ENCODE assay signal across 27 cellular contexts in the genomic region with DNA sequence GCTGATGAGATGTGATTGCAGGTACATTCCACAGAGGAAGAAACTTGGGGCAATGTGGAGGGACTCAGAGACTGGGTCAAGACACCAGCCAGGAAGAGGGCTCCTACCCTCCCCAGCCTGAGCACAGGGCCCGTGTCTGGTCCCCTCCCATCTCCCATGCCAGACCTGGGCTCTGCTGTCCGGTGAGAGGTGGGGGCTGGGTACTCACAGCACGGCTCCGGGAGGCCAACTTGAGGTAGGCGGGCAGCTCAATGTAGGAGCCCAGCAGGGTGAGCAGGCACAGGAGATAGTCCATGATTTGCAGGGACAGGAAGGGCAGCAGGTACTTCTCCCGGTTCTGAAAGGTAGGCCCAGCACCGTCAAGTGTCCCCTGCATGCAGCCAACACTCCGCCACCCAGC. TPM values are rescaled to one million over a fixed set of nuclear protein-coding genes. Genes with fewer than 3 reads are reported as not detected.
A peak's percentile ranks its signal among the peaks of the same experiment; 100 is the strongest.
DNase-seq lines count a peak whose midpoint lies in the region; ATAC-seq, FAIRE-seq and TF ChIP-seq lines count a peak whose summit lies in the region.
"Had no signal": no experiment of that assay in that cellular context is flagged by ENCODE, and none has a peak within 500 bp of the region (broad histone marks: within the 10 kb centered on the region; RNA-seq: fewer than 3 reads in every experiment).

No MANE protein-coding gene starts in this region.

- no peaks in the 10 kb centered on the region for H3K27me3 Mint-ChIP-seq in activated naive CD4-positive, alpha-beta T cell treated with anti-CD3 and anti-CD28 coated beads, Interleukin-2, amount 10 ng/mL, durations not matched to agents 7 days and 5 days
- H3K27me3 Mint-ChIP-seq in activated B cell treated with CpG ODN at 0.5 μM for 24 hours = no peaks in the 10 kb centered on the region
- H3K27me3 Mint-ChIP-seq in stimulated activated memory B cell treated with anti-CD40 and anti-IgM and Interleukin-4, amounts not matched to agents 10 μg/mL and 1 μg/mL and 100 μg/mL, for 72 hours = no peaks in the 10 kb centered on the region
- H3K27me3 Mint-ChIP-seq: effector memory CD8-positive, alpha-beta T cell had no signal

- 0 out of 2 replicates have a peak overlapping the region, but pooled peaks have one; percentile 22 for H3K18ac ChIP-seq in H1 (ENCODE audit: extremely low read depth, low read length)

- no peak overlapping the region for H2BK12ac ChIP-seq in H1 (ENCODE audit: low read depth, low read length)

- H3K9ac ChIP-seq in H1 (replicated peaks in 1 of 4; ENCODE audit: extremely low read depth in 1 of 4, low read depth in 3 of 4, low read length in 3 of 4) = no peak overlapping the region

- no peaks in the 10 kb centered on the region for H3K36me3 ChIP-seq in H1 (ENCODE audit: control insufficient read depth in 2 of 4, insufficient read depth in 4 of 4, low read length in 3 of 4)
- H3K36me3 ChIP-seq: SJSA1 had no signal

- CTCF ChIA-PET in activated naive CD4-positive, alpha-beta T cell treated with anti-CD3 and anti-CD28 coated beads, Interleukin-2, amount 10 ng/mL, durations not matched to agents 7 days and 5 days (lab: Charles Lee) = no interaction called here
- CTCF ChIA-PET in activated B cell treated with CpG ODN at 0.5 μM for 24 hours (lab: Charles Lee) (no interaction called here), H1 (lab: Charles Lee; ENCODE audit: partially characterized antibody) (interaction anchor here (1.4 to 55.1 kb wide), 2 partner anchors 16 to 26 kb away, joined by 3 to 1640 read pairs; a partner anchor contains a TSS)

- H4K91ac ChIP-seq in H1 (replicated peaks; ENCODE audit: insufficient read length, low read length) = peak overlapping the region; percentile 87

- no peaks in the 10 kb centered on the region for H4K20me1 ChIP-seq in H1 (replicated peaks in 1 of 2; ENCODE audit: control insufficient read depth in 1 of 2, insufficient read depth in 2 of 2, low read length in 2 of 2)

- no peak overlapping the region for H3K27ac ChIP-seq in H1 (ENCODE audit: low read depth, low read length)
- H3K27ac ChIP-seq: esophagus muscularis mucosa, gastroesophageal sphincter, HL-60, SJSA1, VCaP had no signal

- peak overlapping the region; percentile 80 for H3K27ac Mint-ChIP-seq in activated naive CD4-positive, alpha-beta T cell treated with anti-CD3 and anti-CD28 coated beads, Interleukin-2, amount 10 ng/mL, durations not matched to agents 7 days and 5 days
- H3K27ac Mint-ChIP-seq in activated B cell treated with CpG ODN at 0.5 μM for 24 hours = peak overlapping the region; percentile 78
- peak overlapping the region; percentile 80 for H3K27ac Mint-ChIP-seq in stimulated activated memory B cell treated with anti-CD40 and anti-IgM and Interleukin-4, amounts not matched to agents 10 μg/mL and 1 μg/mL and 100 μg/mL, for 72 hours
- H3K27ac Mint-ChIP-seq: brain had no signal

- no peak overlapping the region for H3K23ac ChIP-seq in H1 (ENCODE audit: insufficient read length)

- no peak for TF ChIP-seq POLR2A in H1 (IDR thresholded peaks at IDR 0.05; ENCODE audit: control extremely low read depth in 1 of 2, low read depth in 2 of 2, low read length in 2 of 2)

- peak overlapping the region; percentile 33 for H2AK5ac ChIP-seq in H1 (ENCODE audit: low read depth, low read length)

- H3K4ac ChIP-seq in H1 (replicated peaks; ENCODE audit: insufficient read length, low read depth, low read length) = no peak overlapping the region

- intact Hi-C loops in activated B cell treated with CpG ODN at 0.5 μM for 24 hours (cut with micrococcal nuclease) = no loop called here

- no peak for FAIRE-seq in H1 (lab: Jason Lieb, UNC)
- FAIRE-seq: H54 had no signal

- H3K4me2 ChIP-seq in H1 (ENCODE audit: insufficient read depth in 1 of 2, low read depth in 2 of 2, low read length in 2 of 2) = no peak overlapping the region

- POLR2A ChIA-PET in activated B cell treated with CpG ODN at 0.5 μM for 24 hours (lab: Charles Lee) = interaction anchor here (1.2 to 25.3 kb wide), 3 partner anchors 9 to 13 kb away, joined by 6 to 662 read pairs (median 662); a partner anchor contains a TSS
- POLR2A ChIA-PET in H1 (lab: Charles Lee; ENCODE audit: partially characterized antibody) = no interaction called here

- no peaks in the 10 kb centered on the region for H3K79me1 ChIP-seq in H1 (ENCODE audit: low read depth, low read length)

- TF ChIP-seq RAD21 in H1 (IDR thresholded peaks at IDR 0.05 in 1 of 2, conservative IDR thresholded peaks at IDR 0.05 in 1 of 2; ENCODE audit: low read depth in 2 of 2, low read length in 2 of 2) = no peak

- H3K9me3 ChIP-seq in H1 (ENCODE audit: insufficient read depth in 2 of 2, low read depth in 1 of 2, low read length in 1 of 2) = no peaks in the 10 kb centered on the region
- H3K9me3 ChIP-seq: esophagus muscularis mucosa, gastroesophageal sphincter, Peyer's patch, SJSA1, spleen had no signal

- H2BK20ac ChIP-seq in H1 (ENCODE audit: low read length) = no peak overlapping the region

- no peak overlapping the region for H4K5ac ChIP-seq in H1 (ENCODE audit: insufficient read length, low read depth, low read length)

- no peak for ATAC-seq in activated B cell treated with CpG ODN at 0.5 μM for 24 hours (ENCODE audit: low read depth)
- no peak for ATAC-seq in stimulated activated memory B cell treated with anti-CD40 and anti-IgM and Interleukin-4, amounts not matched to agents 10 μg/mL and 1 μg/mL and 100 μg/mL, for 72 hours
- ATAC-seq: effector memory CD8-positive, alpha-beta T cell; gastroesophageal sphincter had no signal

- peaks cover 0 to 3% (median 0%) of the 10 kb centered on the region in 4 experiments; a peak in 2 of 7 replicates for H3K4me1 ChIP-seq in H1 (replicated peaks in 1 of 4; ENCODE audit: control insufficient read depth in 3 of 4, insufficient read depth in 4 of 4, low read length in 3 of 4)
- H3K4me1 ChIP-seq: esophagus muscularis mucosa, gastroesophageal sphincter, SJSA1 had no signal

- TF ChIP-seq EP300 in H1 (IDR thresholded peaks at IDR 0.05; ENCODE audit: borderline replicate concordance in 1 of 2, low read depth in 2 of 2, low read length in 2 of 2) = no peak

- H3K14ac ChIP-seq in H1 (ENCODE audit: insufficient read length) = no peak overlapping the region

- H3K36me3 Mint-ChIP-seq in activated naive CD4-positive, alpha-beta T cell treated with anti-CD3 and anti-CD28 coated beads, Interleukin-2, amount 10 ng/mL, durations not matched to agents 7 days and 5 days = peaks cover 81% of the 10 kb centered on the region
- peaks cover 96% of the 10 kb centered on the region for H3K36me3 Mint-ChIP-seq in activated B cell treated with CpG ODN at 0.5 μM for 24 hours (ENCODE audit: low read depth)
- peaks cover 94% of the 10 kb centered on the region for H3K36me3 Mint-ChIP-seq in stimulated activated memory B cell treated with anti-CD40 and anti-IgM and Interleukin-4, amounts not matched to agents 10 μg/mL and 1 μg/mL and 100 μg/mL, for 72 hours
- H3K36me3 Mint-ChIP-seq: brain had no signal

- peaks cover 79% of the 10 kb centered on the region for H3K4me1 Mint-ChIP-seq in activated naive CD4-positive, alpha-beta T cell treated with anti-CD3 and anti-CD28 coated beads, Interleukin-2, amount 10 ng/mL, durations not matched to agents 7 days and 5 days
- peaks cover 80% of the 10 kb centered on the region for H3K4me1 Mint-ChIP-seq in activated B cell treated with CpG ODN at 0.5 μM for 24 hours
- H3K4me1 Mint-ChIP-seq in stimulated activated memory B cell treated with anti-CD40 and anti-IgM and Interleukin-4, amounts not matched to agents 10 μg/mL and 1 μg/mL and 100 μg/mL, for 72 hours = peaks cover 70% of the 10 kb centered on the region

- H3K9me3 Mint-ChIP-seq in activated naive CD4-positive, alpha-beta T cell treated with anti-CD3 and anti-CD28 coated beads, Interleukin-2, amount 10 ng/mL, durations not matched to agents 7 days and 5 days = peaks cover 3% of the 10 kb centered on the region
- no peaks in the 10 kb centered on the region for H3K9me3 Mint-ChIP-seq in activated B cell treated with CpG ODN at 0.5 μM for 24 hours
- H3K9me3 Mint-ChIP-seq in stimulated activated memory B cell treated with anti-CD40 and anti-IgM and Interleukin-4, amounts not matched to agents 10 μg/mL and 1 μg/mL and 100 μg/mL, for 72 hours = no peaks in the 10 kb centered on the region
- H3K9me3 Mint-ChIP-seq: effector memory CD8-positive, alpha-beta T cell had no signal

- no peak for TF ChIP-seq CTCF in activated B cell treated with CpG ODN at 0.5 μM for 24 hours (IDR thresholded peaks at IDR 0.05)
- no peak for TF ChIP-seq CTCF in H1 (IDR thresholded peaks at IDR 0.05; ENCODE audit: control extremely low read depth in 1 of 3, insufficient read depth in 1 of 3, low read depth in 1 of 3, low read length in 3 of 3)

- H3K4me3 Mint-ChIP-seq in activated naive CD4-positive, alpha-beta T cell treated with anti-CD3 and anti-CD28 coated beads, Interleukin-2, amount 10 ng/mL, durations not matched to agents 7 days and 5 days = no peak overlapping the region
- peak overlapping the region; percentile 19 for H3K4me3 Mint-ChIP-seq in activated B cell treated with CpG ODN at 0.5 μM for 24 hours
- no peak overlapping the region for H3K4me3 Mint-ChIP-seq in stimulated activated memory B cell treated with anti-CD40 and anti-IgM and Interleukin-4, amounts not matched to agents 10 μg/mL and 1 μg/mL and 100 μg/mL, for 72 hours
- H3K4me3 Mint-ChIP-seq: brain had no signal

- H3K79me2 ChIP-seq in H1 (ENCODE audit: control insufficient read depth in 1 of 2, insufficient read depth in 2 of 2, low read length in 2 of 2) = no peaks in the 10 kb centered on the region

- no peak overlapping the region for H3K56ac ChIP-seq in H1 (replicated peaks; ENCODE audit: insufficient read length, low read depth, low read length)

- no peak for DNase-seq in activated naive CD4-positive, alpha-beta T cell treated with anti-CD3 and anti-CD28 coated beads, Interleukin-2, amount 10 ng/mL, durations not matched to agents 7 days and 5 days
- no peak for DNase-seq in activated naive CD4-positive, alpha-beta T cell treated with anti-CD3 and anti-CD28 coated beads, Interleukin-2, amount 50 U/mL, for 16 hours
- DNase-seq in activated B cell treated with CpG ODN at 0.5 μM for 24 hours = no peak
- DNase-seq in H1 (ENCODE audit: low read depth in 1 of 2, low spot score in 2 of 2) = no peak
- no peak for DNase-seq in NCI-H128 (lab: John Stamatoyannopoulos, UW; ENCODE audit: unreplicated experiment)
- no peak for DNase-seq in MV-4-11 (lab: John Stamatoyannopoulos, UW)
- no peak for DNase-seq in NCI-H1436 treated with DMSO at 0.1 percent for 48 hours (lab: John Stamatoyannopoulos, UW)
- DNase-seq: C1 segment of cervical spinal cord; DMS 273 treated with DMSO at 0.1 percent for 48 hours; effector memory CD8-positive, alpha-beta T cell; NCI-H1417 treated with DMSO at 0.1 percent for 48 hours; NCI-H510A; NK-92 treated with Interleukin-12 subunit alpha and Interleukin-12 subunit beta, amount 100 ng/mL, for 24 hours; Peyer's patch; spleen; stimulated activated CD4-positive, alpha-beta T cell treated with anti-CD3 and anti-CD28 coated beads, Interleukin-4, amount 100 ng/mL, for 4 hours had no signal

- no peaks in the 10 kb centered on the region for H3K27me3 ChIP-seq in H1 (replicated peaks in 1 of 4; ENCODE audit: control insufficient read depth in 3 of 4, extremely low read depth in 1 of 4, insufficient read depth in 3 of 4, low read length in 3 of 4)
- H3K27me3 ChIP-seq: gastroesophageal sphincter, Peyer's patch, SJSA1, spleen had no signal

- H2BK120ac ChIP-seq in H1 (replicated peaks; ENCODE audit: low read depth, low read length) = no peak overlapping the region

- H2AFZ ChIP-seq in H1 (ENCODE audit: low read length) = 0 out of 2 replicates have a peak overlapping the region, but pooled peaks have one; percentile 0

- 92% methylated on average over 8 of the region's 8 CpGs; no CpG with 5 or more reads in 1 of the 2 experiments for whole genome bisulfite sequencing in H1 (ENCODE audit: extremely low coverage in 1 of 2, insufficient coverage in 1 of 2, insufficient read length in 1 of 2, insufficient replicate concordance in 2 of 2, low coverage in 1 of 2, low lambda C conversion rate in 2 of 2, missing lambda C conversion rate in 1 of 2), 2 experiments

- H2BK5ac ChIP-seq in H1 (ENCODE audit: low read depth, low read length) = no peak overlapping the region

- H3K4me3 ChIP-seq in H1 (ENCODE audit: extremely low read depth in 1 of 4, insufficient read depth in 2 of 4, low read depth in 3 of 4, low read length in 4 of 4) = no peak overlapping the region
- H3K4me3 ChIP-seq: esophagus muscularis mucosa, gastroesophageal sphincter, Peyer's patch, SJSA1, spleen had no signal

- H2BK15ac ChIP-seq in H1 (ENCODE audit: low read length) = no peak overlapping the region; the same call in 1 of the 2 replicates

- H4K8ac ChIP-seq in H1 (ENCODE audit: extremely low read depth, insufficient read depth, low read length) = no peak overlapping the region

- H3K23me2 ChIP-seq in H1 (ENCODE audit: low read depth, low read length) = no peaks in the 10 kb centered on the region

RNA-seq across cellular contexts. Expression of a gene that starts 16.2 kb away (rescaled TPM):
- total RNA-seq in activated B cell treated with CpG ODN at 0.5 μM for 24 hours = 0.93 and 1.2 TPM in 2 replicates
- 0.11 and 0.28 TPM in 2 replicates for total RNA-seq in H1 (2021; fragmentation: NEBNext Ultra II Directional; extraction: Animal tissue kit (Norgen Biotek cat#: 25700))
- polyA plus RNA-seq in H1 (2011; rRNA removed) = 0.11 and 0.12 TPM in 2 replicates
- 0.23 TPM for polyA plus RNA-seq in H1 (2011; cell fraction: cytosol; rRNA removed)
- polyA plus RNA-seq in H1 (2011; cell fraction: nucleus; rRNA removed) = 0.19 TPM
- 0.11 to 0.32 TPM (median 0.16 TPM) in 4 replicates for polyA plus RNA-seq in H1 (2012, experiment 1 of 2)
- not detected for polyA plus RNA-seq in H1 (2012, experiment 2 of 2)
- polyA plus RNA-seq in H1 (2013, experiment 1 of 2) = 0.08 TPM
- polyA plus RNA-seq in H1 (2013, experiment 2 of 2) = 0.11 TPM
- polyA minus RNA-seq in H1 (2011; rRNA and poly(A)+ RNA removed) = 0.13 and 0.24 TPM in 2 replicates
- polyA minus RNA-seq in H1 (2011; cell fraction: cytosol; rRNA and poly(A)+ RNA removed) = not detected
- polyA minus RNA-seq in H1 (2011; cell fraction: nucleus; rRNA and poly(A)+ RNA removed) = not detected
- total RNA-seq: esophagus muscularis mucosa; gastroesophageal sphincter; Peyer's patch; subcutaneous adipose tissue; T-helper 1 cell treated with Interleukin-12 subunit alpha and Interleukin-12 subunit beta and Interleukin-4 antibody, amounts not matched to agents 30 ng/mL and 1 ng/mL, for 36 hours had no signal

RNA-seq across cellular contexts. Expression of a gene that starts 18.0 kb away (rescaled TPM):
- 726 and 766 TPM in 2 replicates for total RNA-seq in activated B cell treated with CpG ODN at 0.5 μM for 24 hours
- 0.37 and 0.52 TPM in 2 replicates for total RNA-seq in H1 (2021; fragmentation: NEBNext Ultra II Directional; extraction: Animal tissue kit (Norgen Biotek cat#: 25700))
- polyA plus RNA-seq in H1 (2011; rRNA removed) = 0.77 and 1.4 TPM in 2 replicates
- 0.83 TPM for polyA plus RNA-seq in H1 (2011; cell fraction: cytosol; rRNA removed)
- polyA plus RNA-seq in H1 (2011; cell fraction: nucleus; rRNA removed) = 0.46 TPM
- polyA plus RNA-seq in H1 (2012, experiment 1 of 2) = 0.39 to 0.60 TPM (median 0.52 TPM) in 3 of 4 replicates, not detected in the other
- polyA plus RNA-seq in H1 (2012, experiment 2 of 2) = 0.18 TPM
- polyA plus RNA-seq in H1 (2013, experiment 1 of 2) = 0.57 TPM
- 0.99 TPM for polyA plus RNA-seq in H1 (2013, experiment 2 of 2)
- polyA minus RNA-seq in H1 (2011; rRNA and poly(A)+ RNA removed) = 1.0 and 1.1 TPM in 2 replicates
- not detected for polyA minus RNA-seq in H1 (2011; cell fraction: cytosol; rRNA and poly(A)+ RNA removed)
- 0.30 TPM for polyA minus RNA-seq in H1 (2011; cell fraction: nucleus; rRNA and poly(A)+ RNA removed)
- total RNA-seq: osteocyte, SJSA1 had no signal

Comparison
In these comparisons a context has a peak if more than half of its experiments do, and no peak if none do; other contexts are left out.
1. RNA of a gene that starts 18.0 kb away (total RNA-seq): 726 to 766 TPM in activated B cell treated with CpG ODN at 0.5 μM for 24 hours; 0.37 to 0.52 TPM in H1; every median in the first group is over 100 times any median in the second.
2. Peak in every context shown above with its lines, with median percentiles within 50 percentile points of each other: H3K27ac Mint-ChIP-seq.